8 cellular contexts compared by ENCODE assay signal in the genomic region with DNA sequence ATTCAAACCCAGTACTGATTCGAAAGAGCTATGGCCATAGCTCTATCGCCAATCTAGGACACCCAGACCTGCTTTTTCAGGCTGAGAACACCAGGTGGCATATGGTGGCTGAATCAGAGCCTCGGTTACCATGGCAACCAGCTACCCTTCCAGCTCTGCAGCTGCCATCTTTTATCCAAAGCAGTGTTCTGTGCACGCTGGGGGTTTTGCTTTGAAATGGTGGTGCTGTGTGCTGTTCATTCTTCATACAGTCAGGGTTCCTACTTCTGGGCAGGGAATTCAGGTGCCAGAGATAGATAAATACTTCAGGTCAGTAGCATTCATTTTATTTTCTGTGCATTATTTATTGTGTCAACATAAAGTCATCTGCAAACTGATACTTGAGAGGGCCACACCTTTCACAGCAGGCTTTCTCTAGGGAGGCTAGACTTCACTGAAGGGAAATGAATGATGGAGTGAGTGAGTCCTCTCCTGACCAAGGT.
DNase-seq lines count a peak whose midpoint lies in the region; ATAC-seq, FAIRE-seq and TF ChIP-seq lines count a peak whose summit lies in the region.

No MANE protein-coding gene starts in this region.

- H3K4me1 ChIP-seq in SJCRH30 (peaks cover 5% of the 10 kb centered on the region; the same call in 1 of the 2 replicates), gastroesophageal sphincter (no peaks in the 10 kb centered on the region), aorta (ENCODE audit: control insufficient read depth in 1 of 2, insufficient read depth in 2 of 2, low read length in 2 of 2) (no peaks in the 10 kb centered on the region)

- DNase-seq in GM12891 (ENCODE audit: insufficient read length, low spot score) (peak; percentile 63), NAMALWA (ENCODE audit: low spot score) (peak; percentile 96), SJCRH30 (peak; percentile 94 to 98), posterior cingulate gyrus (peak; percentile 48 to 95 (median 78)), aorta (peak in 1 of 2 donors; percentile 79)
- DNase-seq in activated effector memory CD4-positive, alpha-beta T cell treated with anti-CD3 and anti-CD28 coated beads, Interleukin-2, amount 50 U/mL, for 16 hours = peak; percentile 84

- ATAC-seq in HG02642 (IDR thresholded peaks at IDR 0.05; ENCODE audit: poor library complexity, unreplicated experiment) (peak; percentile 100), gastroesophageal sphincter (no peak), aorta (ENCODE audit: low FRiP score) (peak; percentile 76)

- H3K27ac ChIP-seq in SJCRH30 = no peak overlapping the region
- no peak overlapping the region for H3K27ac ChIP-seq in gastroesophageal sphincter
- no peak overlapping the region for H3K27ac ChIP-seq in aorta (ENCODE audit: low read depth in 1 of 2, low read length in 2 of 2)

- intact Hi-C loops in posterior cingulate gyrus (cut with DNase I) (loop anchor here (1.0 kb wide), 1 partner anchor 577 kb away; no protein-coding TSS in a partner anchor), aorta (cut with DNase I) (no loop called here)

- no peak for TF ChIP-seq EP300 in gastroesophageal sphincter (IDR thresholded peaks at IDR 0.05)

- peak in 3 of 4 experiments; percentile 24 to 50 (median 29) for TF ChIP-seq CTCF in gastroesophageal sphincter (IDR thresholded peaks at IDR 0.05)

- 12 to 25% methylated on average over 3 to 4 of the region's 4 CpGs for WGBS in gastroesophageal sphincter (ENCODE audit: low coverage in 1 of 2), 2 donors
- WGBS in aorta, 2 donors = 12 to 13% methylated on average over 4 of the region's 4 CpGs

- H3K9me3 ChIP-seq in SJCRH30 (replicated peaks) (no peaks in the 10 kb centered on the region), gastroesophageal sphincter (peaks cover 0 to 18% (median 0%) of the 10 kb centered on the region in 3 donors), aorta (ENCODE audit: control insufficient read depth, low read length) (peaks cover 3% of the 10 kb centered on the region)

- H3K4me3 ChIP-seq in SJCRH30 (no peak overlapping the region), gastroesophageal sphincter (no peak overlapping the region), aorta (ENCODE audit: low read length in 2 of 2) (no peak overlapping the region)

- TF ChIP-seq POLR2A in GM12891 (IDR thresholded peaks at IDR 0.05; ENCODE audit: low read depth, low read length) (no peak), gastroesophageal sphincter (IDR thresholded peaks at IDR 0.05) (no peak)

- FAIRE-seq in GM12891 (lab: Jason Lieb, UNC) = peak; percentile 99

- no peaks in the 10 kb centered on the region for H3K27me3 ChIP-seq in SJCRH30
- H3K27me3 ChIP-seq in gastroesophageal sphincter = no peaks in the 10 kb centered on the region
- H3K27me3 ChIP-seq in aorta (ENCODE audit: control insufficient read depth in 1 of 2, insufficient read depth in 2 of 2, low read length in 1 of 2) = no peaks in the 10 kb centered on the region

- H3K36me3 ChIP-seq in SJCRH30 (no peaks in the 10 kb centered on the region), gastroesophageal sphincter (no peaks in the 10 kb centered on the region), aorta (ENCODE audit: control insufficient read depth in 1 of 2, insufficient read depth in 2 of 2, low read length in 1 of 2) (no peaks in the 10 kb centered on the region)

TF ChIP-seq in GM12891, 5 proteins besides CTCF, POLR2A, EP300 and RAD21:
- TF ChIP-seq POLR2AphosphoS5 (IDR thresholded peaks at IDR 0.05; ENCODE audit: low read depth, low read length) = no peak
- no peak for TF ChIP-seq SPI1 (IDR thresholded peaks at IDR 0.05; ENCODE audit: low read depth, low read length)
- TF ChIP-seq PAX5 (IDR thresholded peaks at IDR 0.05; ENCODE audit: insufficient read depth, low read length, severe bottlenecking) = no peak
TF ChIP-seq in GM12891: peak in this region for 0.
